In genomic region chr11:74015919-74016684, GRCh38 we compare ENCODE assay signal across 24 cellular contexts. TPM values are rescaled to one million over a fixed set of nuclear protein-coding genes. Genes with fewer than 3 reads are reported as not detected.
DNase-seq lines count a peak whose midpoint lies in the region; ATAC-seq, FAIRE-seq and TF ChIP-seq lines count a peak whose summit lies in the region.
"Had no signal": no experiment of that assay in that cellular context is flagged by ENCODE, and none has a peak within 500 bp of the region (broad histone marks: within the 10 kb centered on the region; RNA-seq: fewer than 3 reads in every experiment).

No MANE protein-coding gene starts in this region.

- H3K27me3 Mint-ChIP-seq in activated T-cell treated with anti-CD3 and anti-CD28 coated beads, Interleukin-2, amount 50 U/mL, for 24 hours = no peaks in the 10 kb centered on the region
- no peaks in the 10 kb centered on the region for H3K27me3 Mint-ChIP-seq in activated naive CD8-positive, alpha-beta T cell treated with anti-CD3 and anti-CD28 coated beads, Interleukin-2, amount 10 ng/mL, durations not matched to agents 7 days and 5 days

- FAIRE-seq in D721Med (lab: Jason Lieb, UNC) = no peak
- FAIRE-seq: endometrium had no signal

- peaks cover 64% of the 10 kb centered on the region for H3K36me3 Mint-ChIP-seq in activated T-cell treated with anti-CD3 and anti-CD28 coated beads, Interleukin-2, amount 50 U/mL, for 24 hours (ENCODE audit: low read depth)
- peaks cover 31% of the 10 kb centered on the region for H3K36me3 Mint-ChIP-seq in activated naive CD8-positive, alpha-beta T cell treated with anti-CD3 and anti-CD28 coated beads, Interleukin-2, amount 10 ng/mL, durations not matched to agents 7 days and 5 days

- H3K27me3 ChIP-seq in gastrocnemius medialis = no peaks in the 10 kb centered on the region
- H3K27me3 ChIP-seq: BLaER1, brain microvascular endothelial cell, colonic mucosa, upper lobe of left lung had no signal

- TF ChIP-seq POLR2A in gastrocnemius medialis (IDR thresholded peaks at IDR 0.05) = no peak

- peaks cover 47% of the 10 kb centered on the region in 2 donors for H3K4me1 ChIP-seq in gastrocnemius medialis

- peak overlapping the region; percentile 42 for H3K27ac Mint-ChIP-seq in activated T-cell treated with anti-CD3 and anti-CD28 coated beads, Interleukin-2, amount 50 U/mL, for 24 hours
- H3K27ac Mint-ChIP-seq in activated naive CD8-positive, alpha-beta T cell treated with anti-CD3 and anti-CD28 coated beads, Interleukin-2, amount 10 ng/mL, durations not matched to agents 7 days and 5 days = peak overlapping the region; percentile 37

- ATAC-seq in activated naive CD8-positive, alpha-beta T cell treated with anti-CD3 and anti-CD28 coated beads, Interleukin-2, amount 10 ng/mL, durations not matched to agents 7 days and 5 days (ENCODE audit: low read depth) = no peak
- ATAC-seq in gastrocnemius medialis = no peak
- ATAC-seq: activated T-cell treated with anti-CD3 and anti-CD28 coated beads, Interleukin-2, amount 50 U/mL, for 4 hours; Panc1 had no signal

- POLR2A ChIA-PET in activated naive CD8-positive, alpha-beta T cell treated with anti-CD3 and anti-CD28 coated beads, Interleukin-2, amount 10 ng/mL, durations not matched to agents 7 days and 5 days (lab: Charles Lee) = interaction anchor here (1.1 to 2.0 kb wide), 3 partner anchors 11 to 155 kb away, joined by 4 to 5 read pairs (median 4); partner anchors contain the start of genes C2CD3, PPME1 and UCP2

- H3K4me3 ChIP-seq in gastrocnemius medialis = no peak overlapping the region
- H3K4me3 ChIP-seq: BLaER1, colonic mucosa, upper lobe of left lung had no signal

- intact Hi-C loops in gastrocnemius medialis (cut with DNase I; ENCODE audit: low total_unique reads) = loop anchor here (5.0 to 10.0 kb wide), 2 partner anchors 156 to 631 kb away; partner anchors contain the start of genes C2CD3 and PPME1

- peaks cover 60% of the 10 kb centered on the region for H3K4me1 Mint-ChIP-seq in activated T-cell treated with anti-CD3 and anti-CD28 coated beads, Interleukin-2, amount 50 U/mL, for 24 hours (ENCODE audit: low read depth)
- peaks cover 30% of the 10 kb centered on the region for H3K4me1 Mint-ChIP-seq in activated naive CD8-positive, alpha-beta T cell treated with anti-CD3 and anti-CD28 coated beads, Interleukin-2, amount 10 ng/mL, durations not matched to agents 7 days and 5 days

- H3K9me3 ChIP-seq in gastrocnemius medialis = no peaks in the 10 kb centered on the region
- H3K9me3 ChIP-seq: BLaER1, colonic mucosa, upper lobe of left lung had no signal

- no peak for DNase-seq in activated T-cell treated with anti-CD3 and anti-CD28 coated beads, Interleukin-2, amount 50 U/mL, for 24 hours
- DNase-seq in activated T-cell treated with anti-CD3 and anti-CD28 coated beads, Interleukin-2, amount 50 U/mL, for 1 hour = no peak
- DNase-seq in HUDEP-2 (lab: John Stamatoyannopoulos, UW; ENCODE audit: unreplicated experiment in 76 of 76) = peak in 74 of 76 experiments; percentile 17 to 92 (median 78)
- no peak for DNase-seq in activated naive CD8-positive, alpha-beta T cell treated with anti-CD3 and anti-CD28 coated beads, Interleukin-2, amount 10 ng/mL, durations not matched to agents 7 days and 5 days
- DNase-seq in gastrocnemius medialis = no peak
- DNase-seq in D721Med (ENCODE audit: insufficient read length, low spot score) = no peak
- DNase-seq in islet precursor cell = no peak
- no peak for DNase-seq in HCEC 1CT
- DNase-seq: activated CD4-positive, alpha-beta T cell treated with anti-CD3 and anti-CD28 coated beads, Interleukin-2, amount 50 U/mL, for 4 hours; activated T-cell treated with anti-CD3 and anti-CD28 coated beads, Interleukin-2, amount 50 U/mL, for 4 hours; brain microvascular endothelial cell; colonic mucosa; GOT3; mammary epithelial cell; NCI-H1092 treated with DMSO at 0.1 percent for 48 hours; NK-92 treated with Interleukin-12 subunit alpha and Interleukin-12 subunit beta, amount 100 ng/mL, for 24 hours; SIG-M5; stimulated activated CD4-positive, alpha-beta T cell treated with anti-CD3 and anti-CD28 coated beads, Interleukin-4, amount 100 ng/mL, for 4 hours; upper lobe of left lung; WERI-Rb-1 had no signal

- H3K36me3 ChIP-seq in gastrocnemius medialis = no peaks in the 10 kb centered on the region
- H3K36me3 ChIP-seq: brain microvascular endothelial cell, colonic mucosa had no signal

- H3K9me3 Mint-ChIP-seq in activated T-cell treated with anti-CD3 and anti-CD28 coated beads, Interleukin-2, amount 50 U/mL, for 24 hours = no peaks in the 10 kb centered on the region
- H3K9me3 Mint-ChIP-seq in activated naive CD8-positive, alpha-beta T cell treated with anti-CD3 and anti-CD28 coated beads, Interleukin-2, amount 10 ng/mL, durations not matched to agents 7 days and 5 days = no peaks in the 10 kb centered on the region
- H3K9me3 Mint-ChIP-seq: activated T-cell treated with anti-CD3 and anti-CD28 coated beads, Interleukin-2, amount 50 U/mL, for 4 hours had no signal

- no peak overlapping the region for H3K4me3 Mint-ChIP-seq in activated T-cell treated with anti-CD3 and anti-CD28 coated beads, Interleukin-2, amount 50 U/mL, for 24 hours
- H3K4me3 Mint-ChIP-seq in activated naive CD8-positive, alpha-beta T cell treated with anti-CD3 and anti-CD28 coated beads, Interleukin-2, amount 10 ng/mL, durations not matched to agents 7 days and 5 days = no peak overlapping the region
- H3K4me3 Mint-ChIP-seq: activated T-cell treated with anti-CD3 and anti-CD28 coated beads, Interleukin-2, amount 50 U/mL, for 4 hours had no signal

- in situ Hi-C loops in gastrocnemius medialis (cut with MboI; ENCODE audit: low sequenced_read_pairs in 4 of 4) = no loop called here

- peak overlapping the region; percentile 88 to 99 (median 92) for H3K27ac ChIP-seq in gastrocnemius medialis
- H3K27ac ChIP-seq: brain microvascular endothelial cell, colonic mucosa, HL-60, upper lobe of left lung, WERI-Rb-1 had no signal

- TF ChIP-seq CTCF in gastrocnemius medialis (IDR thresholded peaks at IDR 0.05 in 4 of 5, conservative IDR thresholded peaks at IDR 0.05 in 1 of 5) (no peak), D721Med (IDR thresholded peaks at IDR 0.05; ENCODE audit: insufficient read depth, missing control alignments) (no peak)

RNA-seq across cellular contexts. Expression of gene UCP3, which starts 7.2 kb away (rescaled TPM):
- 1 to 10 TPM; 4.0 to 4.1 TPM for total RNA-seq in activated naive CD8-positive, alpha-beta T cell treated with anti-CD3 and anti-CD28 coated beads, Interleukin-2, amount 10 ng/mL, durations not matched to agents 7 days and 5 days
- 100 to 1,000 TPM; 489 to 938 (median 679) TPM for total RNA-seq in gastrocnemius medialis

RNA-seq across cellular contexts. Expression of gene UCP2, which starts 33.5 kb away (rescaled TPM):
- total RNA-seq in activated naive CD8-positive, alpha-beta T cell treated with anti-CD3 and anti-CD28 coated beads, Interleukin-2, amount 10 ng/mL, durations not matched to agents 7 days and 5 days = 100 to 1,000 TPM; 267 TPM
- total RNA-seq in gastrocnemius medialis = 100 to 1,000 TPM in 1 of 4 donors, 10 to 100 TPM in 3; 16.8 to 284 (median 56.7) TPM

Comparison
In these comparisons a context has a peak if more than half of its experiments do, and no peak if none do; other contexts are left out.
1. DNase-seq: peak in HUDEP-2 (74 of 76); none in activated T-cell treated with anti-CD3 and anti-CD28 coated beads, Interleukin-2, amount 50 U/mL, for 24 hours (single experiment), activated T-cell treated with anti-CD3 and anti-CD28 coated beads, Interleukin-2, amount 50 U/mL, for 1 hour (single experiment), activated naive CD8-positive, alpha-beta T cell treated with anti-CD3 and anti-CD28 coated beads, Interleukin-2, amount 10 ng/mL, durations not matched to agents 7 days and 5 days (single experiment), gastrocnemius medialis (0 of 2), D721Med (single experiment), islet precursor cell (single experiment) and HCEC 1CT (single experiment).
2. RNA of gene UCP3, which starts 7.2 kb away (total RNA-seq): 489 to 938 TPM in gastrocnemius medialis; 4.0 to 4.1 TPM in activated naive CD8-positive, alpha-beta T cell treated with anti-CD3 and anti-CD28 coated beads, Interleukin-2, amount 10 ng/mL, durations not matched to agents 7 days and 5 days; every median in the first group is over 10 times any median in the second.